In genomic region chrX:152821145-152821765, GRCh38 we compare ENCODE assay signal across 10 cellular contexts. TPM values are rescaled to one million over a fixed set of nuclear protein-coding genes. Genes with fewer than 3 reads are reported as not detected.
DNase-seq lines count a peak whose midpoint lies in the region; ATAC-seq and TF ChIP-seq lines count a peak whose summit lies in the region.
"Had no signal": no experiment of that assay in that cellular context is flagged by ENCODE, and none has a peak within 500 bp of the region (broad histone marks: within the 10 kb centered on the region; RNA-seq: fewer than 3 reads in every experiment).

No MANE protein-coding gene starts in this region.

- no peak overlapping the region for H3K27ac ChIP-seq in RWPE2 (ENCODE audit: poor library complexity, severe bottlenecking)
- H3K27ac ChIP-seq: BLaER1 had no signal

- no peaks in the 10 kb centered on the region for H3K36me3 ChIP-seq in RWPE2 (ENCODE audit: low read depth)
- H3K36me3 ChIP-seq: BLaER1 had no signal

- H3K27me3 ChIP-seq in RWPE2 (ENCODE audit: insufficient read depth, poor library complexity, severe bottlenecking): no peaks in the 10 kb centered on the region

- TF ChIP-seq CTCF in RWPE2 (IDR thresholded peaks at IDR 0.05; ENCODE audit: poor library complexity, severe bottlenecking) (peak; percentile 53), foreskin fibroblast (IDR thresholded peaks at IDR 0.05; ENCODE audit: low read depth, low read length) (peak; percentile 52)

- H3K4me3 ChIP-seq in RWPE2 (ENCODE audit: severe bottlenecking): no peak overlapping the region
- no peak overlapping the region for H3K4me3 ChIP-seq in foreskin fibroblast (ENCODE audit: low read depth in 1 of 2, low read length in 2 of 2)
- H3K4me3 ChIP-seq: BLaER1 had no signal

- peak; percentile 58 for ATAC-seq in HG03159 (IDR thresholded peaks at IDR 0.05; ENCODE audit: unreplicated experiment)
- ATAC-seq in RWPE2 (ENCODE audit: low read depth): no peak
- ATAC-seq in HG03039 (IDR thresholded peaks at IDR 0.05; ENCODE audit: unreplicated experiment): no peak

- no peaks in the 10 kb centered on the region for H3K9me3 ChIP-seq in RWPE2 (ENCODE audit: severe bottlenecking)
- H3K9me3 ChIP-seq: BLaER1 had no signal

- intact Hi-C loops in posterior vena cava (cut with DNase I): no loop called here

- peaks cover 8% of the 10 kb centered on the region for H3K4me1 ChIP-seq in RWPE2 (ENCODE audit: insufficient read depth, poor library complexity, severe bottlenecking)
- H3K4me1 ChIP-seq: BLaER1 had no signal

- DNase-seq in NCI-H1436 (lab: John Stamatoyannopoulos, UW) (peak; percentile 27), NCI-H1436 treated with DMSO at 0.1 percent for 48 hours (lab: John Stamatoyannopoulos, UW) (no peak), RWPE2 (ENCODE audit: low spot score) (no peak), foreskin fibroblast (peak in 1 of 2 donors; percentile 60), posterior vena cava (ENCODE audit: low spot score) (no peak), GM19240 (ENCODE audit: insufficient read length, low spot score) (no peak)

RNA-seq across cellular contexts. Expression of gene CETN2, which starts 9.3 kb away (rescaled TPM):
- total RNA-seq in posterior vena cava: 10 to 100 TPM; 27.9 to 33.1 TPM

RNA-seq across cellular contexts. Expression of gene NSDHL, which starts 9.6 kb away (rescaled TPM):
- 10 to 100 TPM in 1 of 2 donors, 1 to 10 TPM in 1; 9.4 to 10.7 TPM for total RNA-seq in posterior vena cava

RNA-seq across cellular contexts. Expression of gene MAGEA6, which starts 51.8 kb away (rescaled TPM):
- total RNA-seq in posterior vena cava: not detected
- total RNA-seq: pulmonary artery endothelial cell had no signal
